8 cellular contexts compared by ENCODE assay signal in genomic region chrX:154396948-154397887, GRCh38. TPM values are rescaled to one million over a fixed set of nuclear protein-coding genes. Genes with fewer than 3 reads are reported as not detected.
DNase-seq lines count a peak whose midpoint lies in the region; ATAC-seq and TF ChIP-seq lines count a peak whose summit lies in the region.

No MANE protein-coding gene starts in this region.

- H3K9me2 ChIP-seq in hepatocyte (replicated peaks; ENCODE audit: insufficient read depth) = no peaks in the 10 kb centered on the region

- H3K27ac ChIP-seq in HUES48 (ENCODE audit: low read depth, low read length) (peak overlapping the region; percentile 96), hepatocyte (peak overlapping the region; percentile 99)

- H4K20me1 ChIP-seq in hepatocyte (ENCODE audit: insufficient read depth, poor library complexity, severe bottlenecking) = peaks cover 24% of the 10 kb centered on the region

- H3K27me3 ChIP-seq in HUES48 (ENCODE audit: control insufficient read depth, insufficient read depth, low read length) (no peaks in the 10 kb centered on the region), hepatocyte (no peaks in the 10 kb centered on the region)

- H3K36me3 ChIP-seq in HUES48 (ENCODE audit: control insufficient read depth, insufficient read depth, low read length) (peaks cover 20% of the 10 kb centered on the region), hepatocyte (replicated peaks; ENCODE audit: insufficient read depth, low read depth) (peaks cover 3% of the 10 kb centered on the region)

- H3K9ac ChIP-seq in HUES48 (ENCODE audit: low read depth, low read length) = peak overlapping the region; percentile 94

- DNase-seq in EH (ENCODE audit: low read depth) = peak; percentile 76
- DNase-seq in SHP77 (lab: John Stamatoyannopoulos, UW) = peak; percentile 46 to 64
- DNase-seq in amniotic stem cell (lab: John Stamatoyannopoulos, UW) = peak; percentile 17
- DNase-seq in hepatocyte (ENCODE audit: low spot score) = peak; percentile 79
- DNase-seq in retina = peak; percentile 89
- no peak for DNase-seq in midbrain (lab: John Stamatoyannopoulos, UW)

- H3K9me3 ChIP-seq in HUES48 (ENCODE audit: control insufficient read depth, insufficient read depth, low read length) = peaks cover 12% of the 10 kb centered on the region; the same call in 1 of the 2 replicates
- H3K9me3 ChIP-seq in hepatocyte (ENCODE audit: low read depth) = no peaks in the 10 kb centered on the region

- 45% methylated on average over 43 of the region's 56 CpGs for WGBS in hepatocyte (ENCODE audit: low lambda C conversion rate, missing lambda C conversion rate)

- H3K4me2 ChIP-seq in hepatocyte = peak overlapping the region; percentile 76

- ATAC-seq in GM21447 (IDR thresholded peaks at IDR 0.05; ENCODE audit: unreplicated experiment) = peak; percentile 48

- H3K79me2 ChIP-seq in hepatocyte = peaks cover 16% of the 10 kb centered on the region

- H2AFZ ChIP-seq in hepatocyte = peak overlapping the region; percentile 56

- no peak for TF ChIP-seq CTCF in hepatocyte (IDR thresholded peaks at IDR 0.05; ENCODE audit: poor library complexity)

- no peaks in the 10 kb centered on the region for H3K4me1 ChIP-seq in HUES48 (ENCODE audit: control insufficient read depth, insufficient read depth, low read length)
- H3K4me1 ChIP-seq in hepatocyte (ENCODE audit: insufficient read depth) = peaks cover 4% of the 10 kb centered on the region

- peak overlapping the region; percentile 79 for H3K4me3 ChIP-seq in HUES48 (ENCODE audit: low read depth, low read length)
- H3K4me3 ChIP-seq in hepatocyte = peak overlapping the region; percentile 23

RNA-seq across cellular contexts. Expression of gene RPL10, which starts 1.0 kb away (rescaled TPM):
- 4,114 and 4,460 TPM in 2 replicates for total RNA-seq in hepatocyte
- 1,206 and 1,210 TPM in 2 replicates for polyA plus RNA-seq in hepatocyte

RNA-seq across cellular contexts. Expression of gene DNASE1L1, which starts 11.8 kb away (rescaled TPM):
- total RNA-seq in hepatocyte = 36.1 and 39.7 TPM in 2 replicates
- 22.3 and 22.6 TPM in 2 replicates for polyA plus RNA-seq in hepatocyte

RNA-seq across cellular contexts. Expression of gene TAFAZZIN, which starts 14.1 kb away (rescaled TPM):
- 25.0 and 26.7 TPM in 2 replicates for total RNA-seq in hepatocyte
- polyA plus RNA-seq in hepatocyte = 41.3 and 69.6 TPM in 2 replicates

RNA-seq across cellular contexts. Expression of gene EMD, which starts 18.1 kb away (rescaled TPM):
- 34.2 and 39.4 TPM in 2 replicates for total RNA-seq in hepatocyte
- 61.0 and 65.7 TPM in 2 replicates for polyA plus RNA-seq in hepatocyte

RNA-seq across cellular contexts. Expression of gene FLNA, which starts 22.8 kb away (rescaled TPM):
- total RNA-seq in hepatocyte = 220 and 396 TPM in 2 replicates
- 468 and 471 TPM in 2 replicates for polyA plus RNA-seq in hepatocyte
